In the genomic region with DNA sequence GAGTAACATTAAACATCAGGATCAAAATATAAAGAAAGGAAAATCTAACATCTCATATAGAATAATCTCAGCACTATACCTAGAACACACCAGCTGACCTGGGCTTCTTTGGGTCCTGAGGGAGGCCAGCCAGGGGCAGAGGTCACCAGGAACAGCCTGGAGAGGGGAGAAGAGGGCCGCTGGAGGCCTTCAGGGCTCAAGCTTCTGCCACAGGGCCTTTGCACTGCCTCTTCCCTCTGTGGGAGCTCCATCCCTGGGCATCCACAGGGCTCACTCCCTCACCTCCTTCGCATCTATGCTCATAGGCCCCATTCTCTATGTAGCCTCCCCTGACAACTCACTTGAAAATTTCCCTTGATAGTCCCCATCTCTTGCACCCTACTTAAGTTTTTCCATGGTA, we compare ENCODE assay signal across 21 cellular contexts.
DNase-seq lines count a peak whose midpoint lies in the region; ATAC-seq and TF ChIP-seq lines count a peak whose summit lies in the region.
"Had no signal": no experiment of that assay in that cellular context is flagged by ENCODE, and none has a peak within 500 bp of the region (broad histone marks: within the 10 kb centered on the region; RNA-seq: fewer than 3 reads in every experiment).

No MANE protein-coding gene starts in this region.

- intact Hi-C loops in right lobe of liver (cut with DNase I), result no loop called here

- no peak for TF ChIP-seq CTCF in DND-41 (IDR thresholded peaks at IDR 0.05; ENCODE audit: borderline replicate concordance, extremely low read depth, low read length, poor library complexity, severe bottlenecking)
- TF ChIP-seq CTCF in right lobe of liver (IDR thresholded peaks at IDR 0.05), result no peak

- H4K20me1 ChIP-seq in DND-41 (ENCODE audit: insufficient read depth, low read length), result peaks cover 69% of the 10 kb centered on the region
- H4K20me1 ChIP-seq: BLaER1 treated with 17β-estradiol and CSF1 and Interleukin-3, amounts not matched to agents 10 nM and 100 nM had no signal

- H3K4me3 ChIP-seq in DND-41 (ENCODE audit: low read depth in 1 of 2, low read length in 2 of 2) (no peak overlapping the region), mesenchymal stem cell (ENCODE audit: insufficient read depth in 1 of 2, low read depth in 1 of 2, low read length in 2 of 2) (no peak overlapping the region), right lobe of liver (no peak overlapping the region)
- H3K4me3 ChIP-seq: A549; BLaER1 treated with 17β-estradiol and CSF1 and Interleukin-3, amounts not matched to agents 10 nM and 100 nM; HAP-1 had no signal

- no peak overlapping the region for H3K4me2 ChIP-seq in DND-41 (ENCODE audit: insufficient read depth, low read length)
- H3K4me2 ChIP-seq in mesenchymal stem cell (ENCODE audit: low read length, poor library complexity, severe bottlenecking), result no peak overlapping the region
- H3K4me2 ChIP-seq: A549 had no signal

- H2AFZ ChIP-seq in DND-41 (ENCODE audit: low read depth, low read length) (no peak overlapping the region), mesenchymal stem cell (ENCODE audit: low read depth, low read length) (no peak overlapping the region)

- H4K8ac ChIP-seq in mesenchymal stem cell (ENCODE audit: low read length), result no peak overlapping the region

- H3K36me3 ChIP-seq in DND-41 (ENCODE audit: insufficient read depth, low read length) (peaks cover 74% of the 10 kb centered on the region), KOPT-K1 (ENCODE audit: insufficient read depth, low read length) (peaks cover 51% of the 10 kb centered on the region), mesenchymal stem cell (ENCODE audit: control insufficient read depth in 1 of 2, insufficient read depth in 2 of 2, low read depth in 1 of 2, low read length in 2 of 2) (no peaks in the 10 kb centered on the region), right lobe of liver (no peaks in the 10 kb centered on the region)
- H3K36me3 ChIP-seq: BE2C; BLaER1 treated with 17β-estradiol and CSF1 and Interleukin-3, amounts not matched to agents 10 nM and 100 nM; HAP-1 had no signal

- 100% methylated on average over 2 of the region's 2 CpGs for WGBS in mesenchymal stem cell
- 100% methylated on average over 1 of the region's 2 CpGs for WGBS in right lobe of liver (ENCODE audit: insufficient coverage, low coverage, low lambda C conversion rate, missing lambda C conversion rate)

- peak overlapping the region; percentile 51 for H3K27ac Mint-ChIP-seq in stimulated activated effector memory CD8-positive, alpha-beta T cell treated with anti-CD3 and anti-CD28 coated beads, Interleukin-12 subunit alpha, Interleukin-12 subunit beta, amount 100 ng/mL, for 72 hours
- H3K27ac Mint-ChIP-seq: CD14-positive monocyte; CD4-positive, alpha-beta T cell had no signal

- ATAC-seq in DND-41 (ENCODE audit: insufficient read depth, low read depth) (no peak), right lobe of liver (no peak)
- no peak for ATAC-seq in stimulated activated effector memory CD8-positive, alpha-beta T cell treated with anti-CD3 and anti-CD28 coated beads, Interleukin-12 subunit alpha, Interleukin-12 subunit beta, amount 100 ng/mL, for 72 hours
- ATAC-seq: A549 had no signal

- H3K79me1 ChIP-seq in mesenchymal stem cell (replicated peaks; ENCODE audit: low read length, poor library complexity, severe bottlenecking), result peaks cover 13% of the 10 kb centered on the region

- DNase-seq in DND-41 (no peak), mesenchymal stem cell (no peak), putamen (ENCODE audit: low spot score) (no peak), right lobe of liver (no peak), HCEC 1CT (no peak)
- DNase-seq in stimulated activated effector memory CD8-positive, alpha-beta T cell treated with anti-CD3 and anti-CD28 coated beads, Interleukin-12 subunit alpha, Interleukin-12 subunit beta, amount 100 ng/mL, for 72 hours (ENCODE audit: low spot score in 2 of 2), result no peak
- DNase-seq: 8988T; ACHN; AML-193; BE2C; CD4-positive, alpha-beta T cell; CD8-positive, alpha-beta memory T cell; DMS 273 treated with DMSO at 0.1 percent for 48 hours; DMS79; GF-D8; GOT3 had no signal

- no peak overlapping the region for H3K14ac ChIP-seq in mesenchymal stem cell (ENCODE audit: low read length in 2 of 2)

- H3K4me1 Mint-ChIP-seq in stimulated activated effector memory CD8-positive, alpha-beta T cell treated with anti-CD3 and anti-CD28 coated beads, Interleukin-12 subunit alpha, Interleukin-12 subunit beta, amount 100 ng/mL, for 72 hours, result peaks cover 30% of the 10 kb centered on the region

- H2BK15ac ChIP-seq in mesenchymal stem cell (ENCODE audit: low read depth, poor library complexity, severe bottlenecking), result no peak overlapping the region

- no peak overlapping the region for H3K23ac ChIP-seq in mesenchymal stem cell (ENCODE audit: low read length in 2 of 2)

- H2BK5ac ChIP-seq in mesenchymal stem cell (ENCODE audit: low read depth, low read length, poor library complexity, severe bottlenecking), result no peak overlapping the region

- no peak overlapping the region for H2BK12ac ChIP-seq in mesenchymal stem cell (ENCODE audit: low read length in 2 of 2)

- H3K27me3 ChIP-seq in DND-41 (ENCODE audit: insufficient read depth, low read length, poor library complexity), result no peaks in the 10 kb centered on the region
- peaks cover 0 to 5% of the 10 kb centered on the region in 2 experiments for H3K27me3 ChIP-seq in mesenchymal stem cell (ENCODE audit: control insufficient read depth in 1 of 2, insufficient read depth in 1 of 2, low read length in 2 of 2)
- no peaks in the 10 kb centered on the region for H3K27me3 ChIP-seq in right lobe of liver
- H3K27me3 ChIP-seq: BE2C; BLaER1 treated with 17β-estradiol and CSF1 and Interleukin-3, amounts not matched to agents 10 nM and 100 nM had no signal

- H2AK5ac ChIP-seq in mesenchymal stem cell (ENCODE audit: low read length, severe bottlenecking), result peak overlapping the region; percentile 41

- peaks cover 5% of the 10 kb centered on the region for H3K36me3 Mint-ChIP-seq in stimulated activated effector memory CD8-positive, alpha-beta T cell treated with anti-CD3 and anti-CD28 coated beads, Interleukin-12 subunit alpha, Interleukin-12 subunit beta, amount 100 ng/mL, for 72 hours
- H3K36me3 Mint-ChIP-seq: CD14-positive monocyte had no signal

- no peak overlapping the region for H2BK120ac ChIP-seq in mesenchymal stem cell (ENCODE audit: low read depth, low read length)

- no peak overlapping the region for H3K9ac ChIP-seq in DND-41 (ENCODE audit: low read depth, low read length)
- no peak overlapping the region for H3K9ac ChIP-seq in mesenchymal stem cell (ENCODE audit: low read length)
- H3K9ac ChIP-seq: BLaER1 treated with 17β-estradiol and CSF1 and Interleukin-3, amounts not matched to agents 10 nM and 100 nM had no signal

- no peak overlapping the region for H3K4ac ChIP-seq in mesenchymal stem cell (ENCODE audit: low read depth in 1 of 2, low read length in 2 of 2)

- H3K27ac ChIP-seq in DND-41 (ENCODE audit: low read length), result 0 out of 2 replicates have a peak overlapping the region, but pooled peaks have one; percentile 7
- peak overlapping the region; percentile 16 for H3K27ac ChIP-seq in KOPT-K1 (ENCODE audit: low read depth, low read length, poor library complexity, severe bottlenecking)
- no peak overlapping the region for H3K27ac ChIP-seq in mesenchymal stem cell (ENCODE audit: low read length, poor library complexity, severe bottlenecking)
- no peak overlapping the region for H3K27ac ChIP-seq in right lobe of liver
- H3K27ac ChIP-seq: A549; BLaER1 treated with 17β-estradiol and CSF1 and Interleukin-3, amounts not matched to agents 10 nM and 100 nM had no signal

- H3K9me3 ChIP-seq in DND-41 (ENCODE audit: insufficient read depth, low read length, severe bottlenecking) (no peaks in the 10 kb centered on the region), KOPT-K1 (ENCODE audit: insufficient read depth, low read length, poor library complexity, severe bottlenecking) (no peaks in the 10 kb centered on the region), mesenchymal stem cell (ENCODE audit: control insufficient read depth, low read length) (no peaks in the 10 kb centered on the region), right lobe of liver (no peaks in the 10 kb centered on the region)
- H3K9me3 ChIP-seq: A549; BE2C; BLaER1 treated with 17β-estradiol and CSF1 and Interleukin-3, amounts not matched to agents 10 nM and 100 nM; HAP-1 had no signal

- peaks cover 97% of the 10 kb centered on the region for H3K79me2 ChIP-seq in DND-41 (ENCODE audit: insufficient read depth, low read length)

- H3K4me3 Mint-ChIP-seq in stimulated activated effector memory CD8-positive, alpha-beta T cell treated with anti-CD3 and anti-CD28 coated beads, Interleukin-12 subunit alpha, Interleukin-12 subunit beta, amount 100 ng/mL, for 72 hours, result no peak overlapping the region
- H3K4me3 Mint-ChIP-seq: CD14-positive monocyte; CD4-positive, alpha-beta T cell; CD8-positive, alpha-beta memory T cell had no signal

- TF ChIP-seq POLR2A in right lobe of liver (IDR thresholded peaks at IDR 0.05), result no peak

- no peak overlapping the region for H4K91ac ChIP-seq in mesenchymal stem cell (ENCODE audit: low read length)

- peaks cover 10% of the 10 kb centered on the region for H3K4me1 ChIP-seq in DND-41 (ENCODE audit: insufficient read depth, low read length)
- peaks cover 21% of the 10 kb centered on the region for H3K4me1 ChIP-seq in mesenchymal stem cell (ENCODE audit: control insufficient read depth, insufficient read depth, low read depth, low read length)
- no peaks in the 10 kb centered on the region for H3K4me1 ChIP-seq in right lobe of liver
- H3K4me1 ChIP-seq: BE2C, HAP-1 had no signal

- no peaks in the 10 kb centered on the region for H3K9me3 Mint-ChIP-seq in stimulated activated effector memory CD8-positive, alpha-beta T cell treated with anti-CD3 and anti-CD28 coated beads, Interleukin-12 subunit alpha, Interleukin-12 subunit beta, amount 100 ng/mL, for 72 hours
- H3K9me3 Mint-ChIP-seq: CD14-positive monocyte; CD4-positive, alpha-beta T cell; CD8-positive, alpha-beta memory T cell had no signal

- H3K18ac ChIP-seq in mesenchymal stem cell (ENCODE audit: low read depth in 1 of 2, low read length in 2 of 2), result no peak overlapping the region

Comparison
In these comparisons a context has a peak if more than half of its experiments do, and no peak if none do; other contexts are left out.
1. H3K27ac ChIP-seq: peak in DND-41 (single experiment) and KOPT-K1 (single experiment); none in mesenchymal stem cell (single experiment) and right lobe of liver (0 of 3).